In genomic region chr9:112403802-112404201, GRCh38 we compare ENCODE assay signal across 18 cellular contexts.
"Had no signal": no experiment of that assay in that cellular context is flagged by ENCODE, and none has a peak within 500 bp of the region (broad histone marks: within the 10 kb centered on the region; RNA-seq: fewer than 3 reads in every experiment).

No MANE protein-coding gene starts in this region.

- DNase-seq: KBM-7, MG63, NCI-H1092 treated with DMSO at 0.1 percent for 48 hours, NCI-H1436, NCI-H187, NCI-H2029, NCI-H2171 treated with DMSO at 0.1 percent for 48 hours, NCI-H345, NCI-H446 treated with DMSO at 0.1 percent for 48 hours, NCI-H510A treated with DMSO at 0.1 percent for 48 hours, NCI-H526, NCI-H82, Right ventricle myocardium superior, RPMI8226, SIG-M5, SK-N-SH, SW 1271 had no signal

- H3K9me3 ChIP-seq: MG63, SJSA1, SK-N-SH had no signal

- H3K27me3 ChIP-seq: MG63, SJSA1 had no signal

- H3K27ac ChIP-seq: SJSA1 had no signal

- H3K4me3 ChIP-seq: MG63, SJSA1 had no signal

- H3K4me1 ChIP-seq: SJSA1 had no signal
